27 cellular contexts compared by ENCODE assay signal in genomic region chr1:2936568-2937515, GRCh38.
"Had no signal": no experiment of that assay in that cellular context is flagged by ENCODE, and none has a peak within 500 bp of the region (broad histone marks: within the 10 kb centered on the region; RNA-seq: fewer than 3 reads in every experiment).

No MANE protein-coding gene starts in this region.

- H3K27me3 Mint-ChIP-seq: activated CD4-positive, alpha-beta memory T cell treated with anti-CD3 and anti-CD28 coated beads for 36 hours; activated CD4-positive, alpha-beta T cell treated with anti-CD3 and anti-CD28 coated beads, Interleukin-2, amount 10 ng/mL, durations not matched to agents 24 days and 14 days; activated naive CD4-positive, alpha-beta T cell treated with anti-CD3 and anti-CD28 coated beads, Interleukin-2, amount 50 U/mL, for 24 hours; activated naive CD8-positive, alpha-beta T cell treated with anti-CD3 and anti-CD28 coated beads, Interleukin-2, amount 50 U/mL, for 24 hours had no signal

- H3K4me1 ChIP-seq: prostate gland, suprapubic skin, tibial nerve had no signal

- H3K36me3 Mint-ChIP-seq: activated CD4-positive, alpha-beta memory T cell treated with anti-CD3 and anti-CD28 coated beads for 36 hours; natural killer cell had no signal

- H3K9me3 ChIP-seq: prostate gland had no signal

- H3K4me3 ChIP-seq: coronary artery, dorsolateral prefrontal cortex, prostate gland, smooth muscle cell, suprapubic skin, tibial nerve had no signal

- H3K27ac Mint-ChIP-seq: activated CD4-positive, alpha-beta memory T cell treated with anti-CD3 and anti-CD28 coated beads for 36 hours; activated CD4-positive, alpha-beta T cell treated with anti-CD3 and anti-CD28 coated beads, Interleukin-2, amount 10 ng/mL, durations not matched to agents 24 days and 14 days; activated naive CD4-positive, alpha-beta T cell treated with anti-CD3 and anti-CD28 coated beads, Interleukin-2, amount 50 U/mL, for 24 hours; activated naive CD8-positive, alpha-beta T cell treated with anti-CD3 and anti-CD28 coated beads, Interleukin-2, amount 50 U/mL, for 24 hours; activated T-helper 17 cell treated with anti-CD3 and anti-CD28 coated beads, Interleukin-2, amount 50 U/mL, for 72 hours; memory B cell; natural killer cell; T-helper 17 cell had no signal

- H3K4me3 Mint-ChIP-seq: activated CD4-positive, alpha-beta memory T cell treated with anti-CD3 and anti-CD28 coated beads for 36 hours; activated CD4-positive, alpha-beta T cell treated with anti-CD3 and anti-CD28 coated beads, Interleukin-2, amount 10 ng/mL, durations not matched to agents 24 days and 14 days; activated naive CD4-positive, alpha-beta T cell treated with anti-CD3 and anti-CD28 coated beads, Interleukin-2, amount 50 U/mL, for 24 hours; activated naive CD8-positive, alpha-beta T cell treated with anti-CD3 and anti-CD28 coated beads, Interleukin-2, amount 50 U/mL, for 24 hours; activated T-cell treated with anti-CD3 and anti-CD28 coated beads, Interleukin-2, amount 50 U/mL, for 4 hours; activated T-helper 17 cell treated with anti-CD3 and anti-CD28 coated beads, Interleukin-2, amount 50 U/mL, for 72 hours; memory B cell; natural killer cell; T-helper 17 cell had no signal

- H3K36me3 ChIP-seq: prostate gland, suprapubic skin, tibial nerve, WERI-Rb-1 had no signal

- DNase-seq: activated CD4-positive, alpha-beta memory T cell treated with anti-CD3 and anti-CD28 coated beads for 36 hours; activated CD4-positive, alpha-beta T cell treated with anti-CD3 and anti-CD28 coated beads, Interleukin-2, amount 10 ng/mL, durations not matched to agents 24 days and 14 days; activated gamma-delta T cell treated with Interleukin-2 at 50 U/mL for 16 hours; activated naive CD8-positive, alpha-beta T cell treated with anti-CD3 and anti-CD28 coated beads, Interleukin-2, amount 50 U/mL, for 24 hours; activated T-cell treated with anti-CD3 and anti-CD28 coated beads, Interleukin-2, amount 50 U/mL, for 4 hours; amygdala; cerebellar nuclear complex; effector memory CD4-positive, alpha-beta T cell; natural killer cell; retina; stimulated activated CD4-positive, alpha-beta T cell treated with anti-CD3 and anti-CD28 coated beads, Interleukin-15, amount 100 ng/mL, for 24 hours; stimulated activated CD4-positive, alpha-beta T cell treated with anti-CD3 and anti-CD28 coated beads, Interleukin-2, amount 100 ng/mL, for 24 hours; stimulated activated naive CD4-positive, alpha-beta T cell; SW 1271; T-helper 17 cell; T1000; WERI-Rb-1 had no signal

- ATAC-seq: activated CD4-positive, CD25-positive, alpha-beta regulatory T cell treated with anti-CD3 and anti-CD28 coated beads, Interleukin-2, amount 50 U/mL, for 24 hours; activated naive CD8-positive, alpha-beta T cell treated with anti-CD3 and anti-CD28 coated beads, Interleukin-2, amount 50 U/mL, for 24 hours; activated T-cell treated with anti-CD3 and anti-CD28 coated beads, Interleukin-2, amount 50 U/mL, for 4 hours; activated T-helper 17 cell treated with anti-CD3 and anti-CD28 coated beads, Interleukin-2, amount 50 U/mL, for 72 hours; T-helper 17 cell had no signal

- H3K4me1 Mint-ChIP-seq: activated CD4-positive, alpha-beta T cell treated with anti-CD3 and anti-CD28 coated beads, Interleukin-2, amount 10 ng/mL, durations not matched to agents 24 days and 14 days; activated naive CD4-positive, alpha-beta T cell treated with anti-CD3 and anti-CD28 coated beads, Interleukin-2, amount 50 U/mL, for 24 hours; activated naive CD8-positive, alpha-beta T cell treated with anti-CD3 and anti-CD28 coated beads, Interleukin-2, amount 50 U/mL, for 24 hours; activated T-helper 17 cell treated with anti-CD3 and anti-CD28 coated beads, Interleukin-2, amount 50 U/mL, for 72 hours; natural killer cell had no signal

- H3K27ac ChIP-seq: coronary artery, dorsolateral prefrontal cortex, prostate gland, suprapubic skin, tibial nerve, WERI-Rb-1 had no signal

- H3K9me3 Mint-ChIP-seq: activated naive CD4-positive, alpha-beta T cell treated with anti-CD3 and anti-CD28 coated beads, Interleukin-2, amount 50 U/mL, for 24 hours had no signal
